ENCODE assay signal across 17 cellular contexts in the genomic region with DNA sequence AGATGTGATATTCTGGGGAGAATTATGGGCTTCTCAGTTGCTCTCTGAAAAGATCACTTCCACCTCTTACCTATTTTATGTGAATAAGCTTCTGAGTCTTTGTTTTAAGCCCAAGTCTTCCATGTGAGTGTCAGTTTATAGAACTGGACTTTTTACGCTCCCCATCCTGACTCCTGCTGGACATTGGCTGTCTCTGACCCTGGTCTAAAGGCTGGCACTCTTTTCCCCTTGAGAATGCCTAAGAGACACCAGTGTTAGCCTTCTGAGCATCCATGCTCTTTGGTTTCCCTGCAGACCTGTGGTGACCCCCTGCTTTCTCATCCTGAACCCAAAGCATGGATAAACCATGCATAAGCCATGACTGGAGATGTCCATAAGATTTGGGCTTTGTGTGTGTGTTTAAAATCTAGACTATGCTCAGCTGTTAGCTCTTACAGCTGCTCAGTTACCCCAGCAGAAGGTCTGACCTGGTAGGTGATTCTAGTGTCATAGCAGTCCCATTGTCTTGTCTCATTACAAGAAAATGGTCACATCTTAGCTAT.
A peak's percentile ranks its signal among the peaks of the same experiment; 100 is the strongest.
DNase-seq lines count a peak whose midpoint lies in the region; ATAC-seq, FAIRE-seq and TF ChIP-seq lines count a peak whose summit lies in the region.
"Had no signal": no experiment of that assay in that cellular context is flagged by ENCODE, and none has a peak within 500 bp of the region (broad histone marks: within the 10 kb centered on the region; RNA-seq: fewer than 3 reads in every experiment).

No MANE protein-coding gene starts in this region.

- CTCF ChIA-PET in HepG2 (lab: Yijun Ruan, JAX; ENCODE audit: low intra/inter-chr PET ratio, low total read pairs) (no interaction called here), PC-3 (lab: Charles Lee) (no interaction called here), K562 (lab: Yijun Ruan, JAX; ENCODE audit: low intra/inter-chr PET ratio) (no interaction called here)
- CTCF ChIA-PET in activated CD8-positive, alpha-beta T cell treated with anti-CD3 and anti-CD28 coated beads, Interleukin-2, amount 10 ng/mL, durations not matched to agents 7 days and 5 days (lab: Charles Lee): no interaction called here

- no peak for TF ChIP-seq CTCF in HepG2 (CRISPR knock-in tag; IDR thresholded peaks at IDR 0.05)
- no peak for TF ChIP-seq CTCF in right lobe of liver (IDR thresholded peaks at IDR 0.05)
- TF ChIP-seq CTCF in PC-3 (conservative IDR thresholded peaks at IDR 0.05; ENCODE audit: low read depth, low read length): no peak
- TF ChIP-seq CTCF in K562 (IDR thresholded peaks at IDR 0.05 in 2 of 3, conservative IDR thresholded peaks at IDR 0.05 in 1 of 3; ENCODE audit: insufficient read depth in 2 of 3, low read depth in 1 of 3, low read length in 3 of 3): no peak
- peak; percentile 36 for TF ChIP-seq CTCF in retinal pigment epithelial cell (conservative IDR thresholded peaks at IDR 0.05; ENCODE audit: low read depth, low read length)
- TF ChIP-seq CTCF in right atrium auricular region (IDR thresholded peaks at IDR 0.05): no peak

- no peaks in the 10 kb centered on the region for H3K4me1 ChIP-seq in HepG2 (ENCODE audit: insufficient read depth, low read length)
- no peaks in the 10 kb centered on the region for H3K4me1 ChIP-seq in right lobe of liver
- peaks cover 9% of the 10 kb centered on the region for H3K4me1 ChIP-seq in PC-3 (ENCODE audit: insufficient read depth, low read length)
- no peaks in the 10 kb centered on the region for H3K4me1 ChIP-seq in K562 (replicated peaks in 1 of 2; ENCODE audit: control insufficient read depth in 2 of 2, insufficient read depth in 2 of 2, low read length in 2 of 2)
- H3K4me1 ChIP-seq in right atrium auricular region: no peaks in the 10 kb centered on the region

- in situ Hi-C loops in HepG2 (cut with HindIII; ENCODE audit: extremely low pct_ligation_motif_present, low pct_unique_long_range_greater_than_20kb): no loop called here
- in situ Hi-C loops in K562 (cut with MboI): no loop called here

- no peaks in the 10 kb centered on the region for H3F3A ChIP-seq in PC-3 (ENCODE audit: low read length, unreplicated experiment)

- H3K27me3 ChIP-seq in HepG2 (ENCODE audit: control insufficient read depth in 1 of 2, insufficient read depth in 2 of 2, low read length in 2 of 2) (no peaks in the 10 kb centered on the region; a peak in 1 of 5 replicates), right lobe of liver (no peaks in the 10 kb centered on the region), PC-3 (ENCODE audit: low read length) (no peaks in the 10 kb centered on the region), K562 (ENCODE audit: control insufficient read depth in 2 of 2, insufficient read depth in 2 of 2, low read length in 2 of 2) (peaks cover 0 to 6% of the 10 kb centered on the region in 2 experiments; a peak in 1 of 5 replicates), right atrium auricular region (no peaks in the 10 kb centered on the region)

- TF ChIP-seq RAD21 in HepG2 (CRISPR knock-in tag; IDR thresholded peaks at IDR 0.05): no peak
- TF ChIP-seq RAD21 in K562 (CRISPR knock-in tag; conservative IDR thresholded peaks at IDR 0.05 in 1 of 2, IDR thresholded peaks at IDR 0.05 in 1 of 2): no peak

- no peaks in the 10 kb centered on the region for H3K36me3 Mint-ChIP-seq in activated CD8-positive, alpha-beta T cell treated with anti-CD3 and anti-CD28 coated beads, Interleukin-2, amount 10 ng/mL, durations not matched to agents 7 days and 5 days (ENCODE audit: low read depth)
- H3K36me3 Mint-ChIP-seq: CD8-positive, alpha-beta T cell had no signal

- H3K9ac ChIP-seq in HepG2 (ENCODE audit: insufficient read depth, low read depth, low read length) (no peak overlapping the region), PC-3 (ENCODE audit: low read length) (no peak overlapping the region), K562 (ENCODE audit: insufficient read depth in 1 of 2, low read depth in 2 of 2, low read length in 2 of 2) (no peak overlapping the region)

- no peak overlapping the region for H2AFZ ChIP-seq in HepG2 (ENCODE audit: low read length)
- no peak overlapping the region for H2AFZ ChIP-seq in PC-3 (ENCODE audit: low read length)
- no peak overlapping the region for H2AFZ ChIP-seq in K562 (ENCODE audit: low read depth, low read length)

- no peak overlapping the region for H3K4me2 ChIP-seq in HepG2 (ENCODE audit: low read depth, low read length)
- no peak overlapping the region for H3K4me2 ChIP-seq in PC-3 (ENCODE audit: low read length)
- H3K4me2 ChIP-seq in K562 (ENCODE audit: insufficient read depth, low read length): no peak overlapping the region

- no peaks in the 10 kb centered on the region for H3K9me2 ChIP-seq in PC-3 (replicated peaks; ENCODE audit: low read length)

- TF ChIP-seq EP300 in HepG2 (IDR thresholded peaks at IDR 0.05; ENCODE audit: low read depth in 2 of 2, low read length in 2 of 2): no peak
- TF ChIP-seq EP300 in HepG2 (CRISPR knock-in tag; IDR thresholded peaks at IDR 0.05; ENCODE audit: borderline replicate concordance): no peak
- TF ChIP-seq EP300 in K562 (IDR thresholded peaks at IDR 0.05; ENCODE audit: low read length): no peak

- H3K9me3 Mint-ChIP-seq in activated CD8-positive, alpha-beta T cell treated with anti-CD3 and anti-CD28 coated beads, Interleukin-2, amount 10 ng/mL, durations not matched to agents 7 days and 5 days (ENCODE audit: insufficient read depth): no peaks in the 10 kb centered on the region
- H3K9me3 Mint-ChIP-seq: CD8-positive, alpha-beta T cell had no signal

- DNase-seq in HepG2 (ENCODE audit: low spot score) (no peak), right lobe of liver (no peak), PC-3 (no peak), K562 (ENCODE audit: extremely low read depth in 1 of 4, low spot score in 3 of 4) (no peak), retinal pigment epithelial cell (ENCODE audit: low read depth) (no peak), right atrium auricular region (ENCODE audit: low spot score) (no peak), LoVo (ENCODE audit: low spot score) (no peak)
- no peak for DNase-seq in activated CD8-positive, alpha-beta T cell treated with anti-CD3 and anti-CD28 coated beads, Interleukin-2, amount 10 ng/mL, durations not matched to agents 7 days and 5 days
- DNase-seq: CD8-positive, alpha-beta T cell; COR-L47; DND-41; GDM1; HCEC 1CT had no signal

- H3K4me1 Mint-ChIP-seq in activated CD8-positive, alpha-beta T cell treated with anti-CD3 and anti-CD28 coated beads, Interleukin-2, amount 10 ng/mL, durations not matched to agents 7 days and 5 days (ENCODE audit: low read depth): no peaks in the 10 kb centered on the region
- H3K4me1 Mint-ChIP-seq: B cell had no signal

- H3K79me2 ChIP-seq in HepG2 (ENCODE audit: insufficient read depth, low read length) (no peaks in the 10 kb centered on the region), PC-3 (ENCODE audit: low read length) (no peaks in the 10 kb centered on the region), K562 (ENCODE audit: control insufficient read depth, insufficient read depth, low read length) (no peaks in the 10 kb centered on the region)

- H3K9me3 ChIP-seq in HepG2 (ENCODE audit: low read length) (no peaks in the 10 kb centered on the region), right lobe of liver (no peaks in the 10 kb centered on the region), PC-3 (ENCODE audit: low read length) (no peaks in the 10 kb centered on the region), K562 (replicated peaks; ENCODE audit: control insufficient read depth, insufficient read depth, low read depth, low read length) (no peaks in the 10 kb centered on the region), right atrium auricular region (peaks cover 0 to 2% of the 10 kb centered on the region in 2 donors)

- intact Hi-C loops in HepG2 (cut with micrococcal nuclease; ENCODE audit: unreplicated experiment): no loop called here
- intact Hi-C loops in right lobe of liver (cut with DNase I): no loop called here
- intact Hi-C loops in PC-3 (cut with micrococcal nuclease): no loop called here
- intact Hi-C loops in K562 (cut with micrococcal nuclease): no loop called here

- TF ChIP-seq POLR2A in HepG2 (IDR thresholded peaks at IDR 0.05; ENCODE audit: insufficient read depth in 1 of 2, low read depth in 2 of 2, low read length in 2 of 2): no peak
- no peak for TF ChIP-seq POLR2A in right lobe of liver (IDR thresholded peaks at IDR 0.05)
- no peak for TF ChIP-seq POLR2A in K562 (conservative IDR thresholded peaks at IDR 0.05)

- POLR2A ChIA-PET in HepG2 (lab: Yijun Ruan, JAX): no interaction called here
- POLR2A ChIA-PET in PC-3 (lab: Charles Lee; ENCODE audit: unreplicated experiment): no interaction called here
- POLR2A ChIA-PET in K562 (lab: Yijun Ruan, JAX): interaction anchor here (1.3 kb wide), 1 partner anchor 24 kb away, joined by 3 read pairs; no protein-coding TSS in a partner anchor
- POLR2A ChIA-PET in activated CD8-positive, alpha-beta T cell treated with anti-CD3 and anti-CD28 coated beads, Interleukin-2, amount 10 ng/mL, durations not matched to agents 7 days and 5 days (lab: Charles Lee): no interaction called here

- no peaks in the 10 kb centered on the region for H3K9me1 ChIP-seq in K562 (ENCODE audit: control insufficient read depth, insufficient read depth, low read length)

- H3K36me3 ChIP-seq in HepG2 (replicated peaks in 1 of 2; ENCODE audit: control insufficient read depth in 1 of 2, insufficient read depth in 2 of 2, low read length in 2 of 2): no peaks in the 10 kb centered on the region
- H3K36me3 ChIP-seq in right lobe of liver: no peaks in the 10 kb centered on the region
- H3K36me3 ChIP-seq in PC-3 (ENCODE audit: low read depth, low read length): no peaks in the 10 kb centered on the region
- H3K36me3 ChIP-seq in K562 (ENCODE audit: control insufficient read depth, insufficient read depth, low read length): no peaks in the 10 kb centered on the region
- no peaks in the 10 kb centered on the region for H3K36me3 ChIP-seq in right atrium auricular region

- peaks cover 6% of the 10 kb centered on the region for H3K27me3 Mint-ChIP-seq in activated CD8-positive, alpha-beta T cell treated with anti-CD3 and anti-CD28 coated beads, Interleukin-2, amount 10 ng/mL, durations not matched to agents 7 days and 5 days (ENCODE audit: low read depth)

- no peak overlapping the region for H3K4me3 Mint-ChIP-seq in activated CD8-positive, alpha-beta T cell treated with anti-CD3 and anti-CD28 coated beads, Interleukin-2, amount 10 ng/mL, durations not matched to agents 7 days and 5 days
- H3K4me3 Mint-ChIP-seq: B cell; CD8-positive, alpha-beta T cell had no signal

- ATAC-seq in HepG2 (peak; percentile 43; the same call in 2 of the 3 replicates), right lobe of liver (no peak), PC-3 (peak; percentile 53), K562 (peak; percentile 69)
- no peak for ATAC-seq in activated CD8-positive, alpha-beta T cell treated with anti-CD3 and anti-CD28 coated beads, Interleukin-2, amount 10 ng/mL, durations not matched to agents 7 days and 5 days
- ATAC-seq: CD8-positive, alpha-beta T cell had no signal

- BruUV-seq in HepG2 (replicated peaks; lab: Mats Ljungman, UMichigan) (no TSS peak), PC-3 (replicated peaks; lab: Mats Ljungman, UMichigan) (no TSS peak), K562 (replicated peaks; lab: Mats Ljungman, UMichigan) (no TSS peak)

- FAIRE-seq in HepG2 (lab: Jason Lieb, UNC) (no peak), K562 (lab: Jason Lieb, UNC) (peak; percentile 23)
- FAIRE-seq: GM12892, GM19239 had no signal

- H4K20me1 ChIP-seq in HepG2 (ENCODE audit: insufficient read depth, low read length): no peaks in the 10 kb centered on the region
- H4K20me1 ChIP-seq in PC-3 (ENCODE audit: low read length): no peaks in the 10 kb centered on the region
- no peaks in the 10 kb centered on the region for H4K20me1 ChIP-seq in K562 (replicated peaks; ENCODE audit: control insufficient read depth, insufficient read depth, low read length)

- H3K27ac ChIP-seq in HepG2 (ENCODE audit: extremely low read length, insufficient read depth, low read length): no peak overlapping the region
- H3K27ac ChIP-seq in right lobe of liver: no peak overlapping the region
- no peak overlapping the region for H3K27ac ChIP-seq in PC-3 (ENCODE audit: low read length)
- no peak overlapping the region for H3K27ac ChIP-seq in K562 (ENCODE audit: extremely low read depth, low read depth, low read length)
- H3K27ac ChIP-seq in right atrium auricular region: no peak overlapping the region
- H3K27ac ChIP-seq: C4-2B had no signal

- no peak overlapping the region for H3K27ac Mint-ChIP-seq in activated CD8-positive, alpha-beta T cell treated with anti-CD3 and anti-CD28 coated beads, Interleukin-2, amount 10 ng/mL, durations not matched to agents 7 days and 5 days
- H3K27ac Mint-ChIP-seq: B cell; CD8-positive, alpha-beta T cell had no signal

- WGBS in HepG2 (ENCODE audit: low lambda C conversion rate): 10% methylated on average over 1 of the region's 1 CpG
- WGBS in right lobe of liver (ENCODE audit: insufficient coverage, low coverage, low lambda C conversion rate, missing lambda C conversion rate): 91% methylated on average over 1 of the region's 1 CpG
- WGBS in K562 (ENCODE audit: insufficient coverage, low coverage, missing lambda C conversion rate): 4% methylated on average over 1 of the region's 1 CpG

- H3K4me3 ChIP-seq in HepG2 (replicated peaks in 1 of 3; ENCODE audit: insufficient read depth in 1 of 3, low read depth in 2 of 3, low read length in 3 of 3): no peak overlapping the region
- H3K4me3 ChIP-seq in right lobe of liver: no peak overlapping the region
- H3K4me3 ChIP-seq in PC-3 (ENCODE audit: low read length): no peak overlapping the region
- H3K4me3 ChIP-seq in K562: no peak overlapping the region
- H3K4me3 ChIP-seq in retinal pigment epithelial cell (ENCODE audit: low read length): no peak overlapping the region
- H3K4me3 ChIP-seq in right atrium auricular region: no peak overlapping the region

Comparison
In these comparisons a context has a peak if more than half of its experiments do, and no peak if none do; other contexts are left out.
1. ATAC-seq: peak in HepG2 (single experiment), PC-3 (single experiment) and K562 (single experiment); none in right lobe of liver (0 of 4) and activated CD8-positive, alpha-beta T cell treated with anti-CD3 and anti-CD28 coated beads, Interleukin-2, amount 10 ng/mL, durations not matched to agents 7 days and 5 days (single experiment).
2. Of the 241 proteins assayed by ChIP-seq in both HepG2 and K562: peak only in HepG2: none; only in K562: SMC3; in both: none; in neither: 240.